Comparison of ENCODE assay signal across 8 cellular contexts in genomic region chrX:34656842-34657780, GRCh38. TPM values are rescaled to one million over a fixed set of nuclear protein-coding genes. Genes with fewer than 3 reads are reported as not detected.
A peak's percentile ranks its signal among the peaks of the same experiment; 100 is the strongest.
DNase-seq lines count a peak whose midpoint lies in the region; ATAC-seq and TF ChIP-seq lines count a peak whose summit lies in the region.

Gene TMEM47, minus strand, starts transcription at chrX:34657285. Its CDS starts 256 bp downstream, at chrX:34657029.

- H3K9me3 ChIP-seq in WERI-Rb-1 (ENCODE audit: severe bottlenecking) (no peaks in the 10 kb centered on the region), gastroesophageal sphincter (no peaks in the 10 kb centered on the region)
- no peaks in the 10 kb centered on the region for H3K9me3 ChIP-seq in effector memory CD4-positive, alpha-beta T cell (ENCODE audit: control insufficient read depth, low read length)

- peaks cover 19% of the 10 kb centered on the region for H3K27me3 Mint-ChIP-seq in activated CD4-positive, alpha-beta T cell treated with anti-CD3 and anti-CD28 coated beads, Interleukin-2, amount 10 ng/mL, durations not matched to agents 7 days and 5 days

- H3K4me1 ChIP-seq in KMS-11 (ENCODE audit: low read depth, poor library complexity, severe bottlenecking) (peaks cover 7% of the 10 kb centered on the region), gastroesophageal sphincter (peaks cover 0 to 10% (median 0%) of the 10 kb centered on the region in 3 donors)
- no peaks in the 10 kb centered on the region for H3K4me1 ChIP-seq in effector memory CD4-positive, alpha-beta T cell (ENCODE audit: control insufficient read depth, insufficient read depth, low read length, poor library complexity, severe bottlenecking)

- CTCF ChIA-PET in activated CD4-positive, alpha-beta T cell treated with anti-CD3 and anti-CD28 coated beads, Interleukin-2, amount 10 ng/mL, durations not matched to agents 7 days and 5 days (lab: Charles Lee) = no interaction called here

- peaks cover 3% of the 10 kb centered on the region for H3K4me1 Mint-ChIP-seq in activated CD4-positive, alpha-beta T cell treated with anti-CD3 and anti-CD28 coated beads, Interleukin-2, amount 10 ng/mL, durations not matched to agents 7 days and 5 days

- POLR2A ChIA-PET in activated CD4-positive, alpha-beta T cell treated with anti-CD3 and anti-CD28 coated beads, Interleukin-2, amount 10 ng/mL, durations not matched to agents 7 days and 5 days (lab: Charles Lee) = no interaction called here

- peak within 1 kb of the TSS; percentile 78 for H3K4me2 ChIP-seq in KMS-11

- no peaks in the 10 kb centered on the region for H3K79me2 ChIP-seq in KMS-11 (ENCODE audit: insufficient read depth, low read depth)

- H3K36me3 ChIP-seq in KMS-11 (ENCODE audit: insufficient read depth) = no peaks in the 10 kb centered on the region
- H3K36me3 ChIP-seq in WERI-Rb-1 = no peaks in the 10 kb centered on the region
- H3K36me3 ChIP-seq in gastroesophageal sphincter = no peaks in the 10 kb centered on the region
- no peaks in the 10 kb centered on the region for H3K36me3 ChIP-seq in effector memory CD4-positive, alpha-beta T cell (ENCODE audit: control insufficient read depth, insufficient read depth, low read length)

- DNase-seq in DMS153 (lab: John Stamatoyannopoulos, UW) = peak; percentile 40
- DNase-seq in WERI-Rb-1 = peak; percentile 67
- peak in 55 of 56 donors; percentile 0 to 73 (median 36) for DNase-seq in nucleus accumbens (lab: John Stamatoyannopoulos, UW)
- no peak for DNase-seq in RKO (ENCODE audit: low spot score)
- no peak for DNase-seq in activated CD4-positive, alpha-beta T cell treated with anti-CD3 and anti-CD28 coated beads, Interleukin-2, amount 10 ng/mL, durations not matched to agents 7 days and 5 days
- DNase-seq in effector memory CD4-positive, alpha-beta T cell = no peak

- TF ChIP-seq POLR2A in gastroesophageal sphincter (IDR thresholded peaks at IDR 0.05) = peak; percentile 75 to 95

- peak within 1 kb of the TSS; percentile 78 for H2AFZ ChIP-seq in KMS-11 (ENCODE audit: low read depth)

- peaks cover 2% of the 10 kb centered on the region for H3K36me3 Mint-ChIP-seq in activated CD4-positive, alpha-beta T cell treated with anti-CD3 and anti-CD28 coated beads, Interleukin-2, amount 10 ng/mL, durations not matched to agents 7 days and 5 days (ENCODE audit: low read depth)

- WGBS in gastroesophageal sphincter (ENCODE audit: low coverage in 1 of 2), 2 donors = no CpG with 5 or more reads among the region's 103 CpGs

- H3K9me3 Mint-ChIP-seq in activated CD4-positive, alpha-beta T cell treated with anti-CD3 and anti-CD28 coated beads, Interleukin-2, amount 10 ng/mL, durations not matched to agents 7 days and 5 days = no peaks in the 10 kb centered on the region

- H4K20me1 ChIP-seq in KMS-11 (ENCODE audit: insufficient read depth) = no peaks in the 10 kb centered on the region

- peak; percentile 96 for ATAC-seq in gastroesophageal sphincter

- H3K27me3 ChIP-seq in KMS-11 (ENCODE audit: insufficient read depth, low read depth) = no peaks in the 10 kb centered on the region
- H3K27me3 ChIP-seq in WERI-Rb-1 (ENCODE audit: insufficient read depth, low read depth, severe bottlenecking) = peaks cover 46% of the 10 kb centered on the region
- no peaks in the 10 kb centered on the region for H3K27me3 ChIP-seq in gastroesophageal sphincter
- H3K27me3 ChIP-seq in effector memory CD4-positive, alpha-beta T cell (replicated peaks; ENCODE audit: control insufficient read depth, insufficient read depth, low read length, poor library complexity, severe bottlenecking) = no peaks in the 10 kb centered on the region

- H3K27ac Mint-ChIP-seq in activated CD4-positive, alpha-beta T cell treated with anti-CD3 and anti-CD28 coated beads, Interleukin-2, amount 10 ng/mL, durations not matched to agents 7 days and 5 days = no peak within 1 kb of the TSS

- no peak for TF ChIP-seq CTCF in KMS-11 (conservative IDR thresholded peaks at IDR 0.05; ENCODE audit: low read depth, low read length)
- no peak for TF ChIP-seq CTCF in WERI-Rb-1 (IDR thresholded peaks at IDR 0.05; ENCODE audit: low read depth, low read length)
- peak in 2 of 4 experiments; percentile 4 to 7 for TF ChIP-seq CTCF in gastroesophageal sphincter (IDR thresholded peaks at IDR 0.05)

- H3K27ac ChIP-seq in KMS-11 (no peak within 1 kb of the TSS), WERI-Rb-1 (no peak within 1 kb of the TSS), gastroesophageal sphincter (peak within 1 kb of the TSS; percentile 89 to 95 (median 92))
- H3K27ac ChIP-seq in effector memory CD4-positive, alpha-beta T cell (ENCODE audit: insufficient read depth, low read length, poor library complexity, severe bottlenecking) = no peak within 1 kb of the TSS

- no peak within 1 kb of the TSS for H3K4me3 Mint-ChIP-seq in activated CD4-positive, alpha-beta T cell treated with anti-CD3 and anti-CD28 coated beads, Interleukin-2, amount 10 ng/mL, durations not matched to agents 7 days and 5 days

- no peak for TF ChIP-seq EP300 in gastroesophageal sphincter (IDR thresholded peaks at IDR 0.05)

- peak within 1 kb of the TSS; percentile 42; the same call in 1 of the 2 replicates for H3K9ac ChIP-seq in KMS-11

- H3K4me3 ChIP-seq in KMS-11 (IDR thresholded peaks at IDR 0.05; ENCODE audit: insufficient read depth, low read depth, low read length) (no peak within 1 kb of the TSS), WERI-Rb-1 (ENCODE audit: low read depth, low read length) (peak within 1 kb of the TSS; percentile 48), gastroesophageal sphincter (peak within 1 kb of the TSS; percentile 77 to 94)
- no peak within 1 kb of the TSS for H3K4me3 ChIP-seq in effector memory CD4-positive, alpha-beta T cell (ENCODE audit: insufficient read depth, low read depth, low read length, poor library complexity, severe bottlenecking)

RNA-seq across cellular contexts. Expression of gene TMEM47, which starts in this region (rescaled TPM):
- total RNA-seq in gastroesophageal sphincter = 100 to 1,000 TPM; 146 to 308 (median 216) TPM
- not detected for total RNA-seq in activated CD4-positive, alpha-beta T cell treated with anti-CD3 and anti-CD28 coated beads, Interleukin-2, amount 10 ng/mL, durations not matched to agents 7 days and 5 days

Comparison
In these comparisons a context has a peak if more than half of its experiments do, and no peak if none do; other contexts are left out.
1. RNA of gene TMEM47 (total RNA-seq): 146 to 308 TPM in gastroesophageal sphincter; not detected in activated CD4-positive, alpha-beta T cell treated with anti-CD3 and anti-CD28 coated beads, Interleukin-2, amount 10 ng/mL, durations not matched to agents 7 days and 5 days; every median in the first group is over 100 times any median in the second.
2. DNase-seq: peak in DMS153 (single experiment), WERI-Rb-1 (single experiment) and nucleus accumbens (55 of 56); none in RKO (single experiment), activated CD4-positive, alpha-beta T cell treated with anti-CD3 and anti-CD28 coated beads, Interleukin-2, amount 10 ng/mL, durations not matched to agents 7 days and 5 days (single experiment) and effector memory CD4-positive, alpha-beta T cell (0 of 3).
3. H3K27ac ChIP-seq: peak in gastroesophageal sphincter (4 of 4); none in KMS-11 (single experiment), WERI-Rb-1 (single experiment) and effector memory CD4-positive, alpha-beta T cell (single experiment).
4. H3K4me3 ChIP-seq: peak in WERI-Rb-1 (single experiment) and gastroesophageal sphincter (2 of 2); none in KMS-11 (single experiment) and effector memory CD4-positive, alpha-beta T cell (single experiment).